In genomic region chr3:23183731-23184130, GRCh38 we compare ENCODE assay signal across 8 cellular contexts. TPM values are rescaled to one million over a fixed set of nuclear protein-coding genes. Genes with fewer than 3 reads are reported as not detected.
DNase-seq lines count a peak whose midpoint lies in the region; ATAC-seq and TF ChIP-seq lines count a peak whose summit lies in the region.

No MANE protein-coding gene starts in this region.

- H4K20me1 ChIP-seq in MM.1S (ENCODE audit: insufficient read depth, low read length) = no peaks in the 10 kb centered on the region

- H3K18ac ChIP-seq in mesendoderm (ENCODE audit: low read length) = no peak overlapping the region

- no peak overlapping the region for H4K8ac ChIP-seq in mesendoderm (ENCODE audit: low read depth, low read length)

- no peaks in the 10 kb centered on the region for H3F3A ChIP-seq in MM.1S (ENCODE audit: insufficient read depth, low read length)

- H3K27me3 ChIP-seq in MM.1S (replicated peaks; ENCODE audit: insufficient read depth, low read length) (no peaks in the 10 kb centered on the region), colonic mucosa (no peaks in the 10 kb centered on the region), mesendoderm (ENCODE audit: insufficient read depth, low read length, poor library complexity) (no peaks in the 10 kb centered on the region)

- no peak overlapping the region for H3K23ac ChIP-seq in mesendoderm (ENCODE audit: low read length)

- no peak overlapping the region for H2BK15ac ChIP-seq in mesendoderm (replicated peaks; ENCODE audit: low read depth)

- no peak overlapping the region for H3K4me2 ChIP-seq in MM.1S (ENCODE audit: low read depth, low read length)
- no peak overlapping the region for H3K4me2 ChIP-seq in mesendoderm (ENCODE audit: low read length)

- no peak overlapping the region for H3K4ac ChIP-seq in mesendoderm (ENCODE audit: low read depth, low read length)

- no CpG with 5 or more reads among the region's 3 CpGs for WGBS in mesendoderm (ENCODE audit: extremely low coverage, insufficient coverage, low lambda C conversion rate)

- H2BK5ac ChIP-seq in mesendoderm (ENCODE audit: low read length) = no peak overlapping the region

- DNase-seq in ELR (ENCODE audit: low read depth) = peak; percentile 74
- peak; percentile 54 for DNase-seq in MM.1S
- DNase-seq in colonic mucosa = peak; percentile 32
- DNase-seq in mesendoderm = peak; percentile 91
- no peak for DNase-seq in GDM1 (lab: John Stamatoyannopoulos, UW)
- no peak for DNase-seq in NK-92 treated with Interleukin-12 subunit alpha and Interleukin-12 subunit beta, amount 100 ng/mL, for 24 hours (lab: John Stamatoyannopoulos, UW)
- no peak for DNase-seq in activated CD4-positive, CD25-positive, alpha-beta regulatory T cell (lab: John Stamatoyannopoulos, UW)

- no peak for ATAC-seq in HG03432 (IDR thresholded peaks at IDR 0.05; ENCODE audit: unreplicated experiment)

- no peaks in the 10 kb centered on the region for H3K79me2 ChIP-seq in MM.1S (ENCODE audit: low read length)
- no peaks in the 10 kb centered on the region for H3K79me2 ChIP-seq in mesendoderm (ENCODE audit: control insufficient read depth, insufficient read depth, low read length)

- no peaks in the 10 kb centered on the region for H3K9me2 ChIP-seq in MM.1S (replicated peaks; ENCODE audit: insufficient read depth, low read length)

- no peaks in the 10 kb centered on the region for H3K79me1 ChIP-seq in mesendoderm (ENCODE audit: low read length)

- intact Hi-C loops in colonic mucosa (cut with DNase I) = no loop called here

- H3K27ac ChIP-seq in MM.1S (ENCODE audit: low read length) (no peak overlapping the region), colonic mucosa (no peak overlapping the region), mesendoderm (ENCODE audit: low read depth, low read length) (no peak overlapping the region)

- no peaks in the 10 kb centered on the region for H3K36me3 ChIP-seq in MM.1S (replicated peaks; ENCODE audit: insufficient read depth, low read length)
- no peaks in the 10 kb centered on the region for H3K36me3 ChIP-seq in colonic mucosa
- H3K36me3 ChIP-seq in mesendoderm (ENCODE audit: control insufficient read depth, insufficient read depth, low read length) = no peaks in the 10 kb centered on the region

- H3K9me3 ChIP-seq in MM.1S (replicated peaks; ENCODE audit: insufficient read depth, low read length) (no peaks in the 10 kb centered on the region), colonic mucosa (no peaks in the 10 kb centered on the region)

- no peak overlapping the region for H3K4me3 ChIP-seq in MM.1S (ENCODE audit: low read length)
- no peak overlapping the region for H3K4me3 ChIP-seq in colonic mucosa
- H3K4me3 ChIP-seq in mesendoderm (ENCODE audit: low read length) = no peak overlapping the region

- TF ChIP-seq CTCF in MM.1S (IDR thresholded peaks at IDR 0.05; ENCODE audit: low read length) = peak; percentile 69
- TF ChIP-seq CTCF in colonic mucosa (IDR thresholded peaks at IDR 0.05) = peak; percentile 12

- H2BK120ac ChIP-seq in mesendoderm (ENCODE audit: low read depth, low read length) = no peak overlapping the region

- H2AK5ac ChIP-seq in mesendoderm (ENCODE audit: low read length) = no peak overlapping the region

- H4K5ac ChIP-seq in mesendoderm (ENCODE audit: low read length) = no peak overlapping the region

- H3K4me1 ChIP-seq in MM.1S (ENCODE audit: low read length) (peaks cover 9% of the 10 kb centered on the region), colonic mucosa (no peaks in the 10 kb centered on the region), mesendoderm (ENCODE audit: control insufficient read depth, low read depth, low read length) (peaks cover 2% of the 10 kb centered on the region)

- H3K9ac ChIP-seq in MM.1S (ENCODE audit: low read length) = no peak overlapping the region
- H3K9ac ChIP-seq in colonic mucosa (ENCODE audit: low read depth in 2 of 2, low read length in 2 of 2) = no peak overlapping the region
- H3K9ac ChIP-seq in mesendoderm (ENCODE audit: low read length) = no peak overlapping the region

- H2AFZ ChIP-seq in MM.1S (ENCODE audit: low read length) = peak overlapping the region; percentile 39; the same call in 1 of the 2 replicates

- H3K56ac ChIP-seq in mesendoderm (ENCODE audit: low read length) = no peak overlapping the region

RNA-seq across cellular contexts. Expression of gene UBE2E2, which starts 19.4 kb away (rescaled TPM):
- total RNA-seq in colonic mucosa = 1 to 10 TPM; 1.2 to 7.6 TPM
- polyA plus RNA-seq in mesendoderm (2013, experiment 1 of 2) = 23.6 TPM
- 24.9 TPM for polyA plus RNA-seq in mesendoderm (2013, experiment 2 of 2)

Comparison
In these comparisons a context has a peak if more than half of its experiments do, and no peak if none do; other contexts are left out.
1. DNase-seq: peak in ELR (single experiment), MM.1S (single experiment), colonic mucosa (single experiment) and mesendoderm (single experiment); none in GDM1 (single experiment), NK-92 treated with Interleukin-12 subunit alpha and Interleukin-12 subunit beta, amount 100 ng/mL, for 24 hours (single experiment) and activated CD4-positive, CD25-positive, alpha-beta regulatory T cell (0 of 4).